Comparison of ENCODE assay signal across 15 cellular contexts in genomic region chr16:85696761-85697160, GRCh38. TPM values are rescaled to one million over a fixed set of nuclear protein-coding genes. Genes with fewer than 3 reads are reported as not detected.
"Had no signal": no experiment of that assay in that cellular context is flagged by ENCODE, and none has a peak within 500 bp of the region (broad histone marks: within the 10 kb centered on the region; RNA-seq: fewer than 3 reads in every experiment).

No MANE protein-coding gene starts in this region.

- DNase-seq: activated CD4-positive, alpha-beta memory T cell treated with anti-CD3 and anti-CD28 coated beads for 36 hours; activated CD8-positive, alpha-beta memory T cell treated with anti-CD3 and anti-CD28 coated beads, Interleukin-2, amount 10 ng/mL, durations not matched to agents 7 days and 5 days; activated naive CD4-positive, alpha-beta T cell; activated naive CD8-positive, alpha-beta T cell treated with anti-CD3 and anti-CD28 coated beads, Interleukin-2, amount 10 ng/mL, durations not matched to agents 7 days and 5 days; colonic mucosa; endodermal cell; erythroblast; gastrocnemius medialis; head of caudate nucleus; small intestine; stimulated activated CD4-positive, alpha-beta T cell treated with anti-CD3 and anti-CD28 coated beads, Interleukin-15, amount 100 ng/mL, for 24 hours; stimulated activated CD4-positive, alpha-beta T cell treated with anti-CD3 and anti-CD28 coated beads, Interleukin-2, amount 100 ng/mL, for 48 hours; testis had no signal

- ATAC-seq: activated CD8-positive, alpha-beta memory T cell treated with anti-CD3 and anti-CD28 coated beads, Interleukin-2, amount 10 ng/mL, durations not matched to agents 7 days and 5 days; gastrocnemius medialis; right lobe of liver had no signal

- H3K27me3 ChIP-seq: colonic mucosa, right lobe of liver, testis had no signal

- H3K4me3 ChIP-seq: colonic mucosa, gastrocnemius medialis, right lobe of liver, testis had no signal

- H3K36me3 ChIP-seq: colonic mucosa, gastrocnemius medialis, right lobe of liver had no signal

- FAIRE-seq: small intestine, TTC549 had no signal

RNA-seq across cellular contexts. Expression of gene C16orf74, which starts 54.1 kb away (rescaled TPM):
- total RNA-seq: activated CD4-positive, alpha-beta memory T cell treated with anti-CD3 and anti-CD28 coated beads for 36 hours had no signal
